ENCODE assay signal across 22 cellular contexts in the genomic region with DNA sequence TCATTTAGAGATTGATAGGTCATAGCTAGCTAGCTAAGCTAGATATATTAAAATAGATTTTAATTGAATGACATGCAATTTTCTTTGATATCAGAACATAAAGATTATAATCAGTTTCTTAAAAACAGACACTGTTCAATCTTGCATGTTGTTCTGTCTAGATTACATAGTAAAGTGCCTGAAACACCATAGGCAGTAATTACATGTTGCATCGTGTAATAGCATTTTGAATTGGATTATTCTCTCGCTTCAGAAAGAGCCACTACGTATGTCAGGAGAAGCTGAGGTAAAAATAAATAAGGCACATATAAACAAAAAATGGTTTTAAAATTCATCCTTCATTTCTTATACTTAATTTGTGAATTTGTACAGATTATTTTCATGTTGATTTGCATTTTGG.
"Had no signal": no experiment of that assay in that cellular context is flagged by ENCODE, and none has a peak within 500 bp of the region (broad histone marks: within the 10 kb centered on the region; RNA-seq: fewer than 3 reads in every experiment).

No MANE protein-coding gene starts in this region.

- H3K27ac ChIP-seq: HL-60, KMS-11, RWPE1 had no signal

- H3K9me3 ChIP-seq: SK-N-SH had no signal

- H3K9me2 ChIP-seq: SK-N-SH had no signal

- H3K4me2 ChIP-seq: KMS-11, SK-N-SH had no signal

- DNase-seq: Kasumi-1, MM.1S, NCI-H1092 treated with DMSO at 0.1 percent for 48 hours, NCI-H1436, NCI-H187, NCI-H2029, NCI-H2107, NCI-H2171 treated with DMSO at 0.1 percent for 48 hours, NCI-H226, NCI-H446, NCI-H510A, NCI-H524 treated with DMSO at 0.1 percent for 48 hours, NCI-H82, PC-3, SHP77, SK-N-SH, T-helper 1 cell, T-helper 17 cell had no signal

- H3K4me3 ChIP-seq: K562 had no signal

- H3K9ac ChIP-seq: KMS-11, SK-N-SH had no signal
